In genomic region chr2:233062447-233062842, GRCh38 we compare ENCODE assay signal across 11 cellular contexts. TPM values are rescaled to one million over a fixed set of nuclear protein-coding genes. Genes with fewer than 3 reads are reported as not detected.
DNase-seq lines count a peak whose midpoint lies in the region; ATAC-seq and TF ChIP-seq lines count a peak whose summit lies in the region.
"Had no signal": no experiment of that assay in that cellular context is flagged by ENCODE, and none has a peak within 500 bp of the region (broad histone marks: within the 10 kb centered on the region; RNA-seq: fewer than 3 reads in every experiment).

No MANE protein-coding gene starts in this region.

- no peaks in the 10 kb centered on the region for H3K27me3 Mint-ChIP-seq in activated B cell treated with CpG ODN at 0.5 μM for 24 hours

- intact Hi-C loops in activated B cell treated with CpG ODN at 0.5 μM for 24 hours (cut with micrococcal nuclease) (loop anchor here (5.0 to 10.0 kb wide), 3 partner anchors 295 to 355 kb away; no protein-coding TSS in a partner anchor), heart right ventricle (cut with DNase I) (no loop called here)

- H3K27me3 ChIP-seq in heart right ventricle (no peaks in the 10 kb centered on the region), skeletal muscle tissue (ENCODE audit: control insufficient read depth in 3 of 3, insufficient read depth in 3 of 3, low read length in 3 of 3) (no peaks in the 10 kb centered on the region)

- H3K9me3 Mint-ChIP-seq in activated B cell treated with CpG ODN at 0.5 μM for 24 hours = no peaks in the 10 kb centered on the region
- H3K9me3 Mint-ChIP-seq: nephron had no signal

- CTCF ChIA-PET in activated B cell treated with CpG ODN at 0.5 μM for 24 hours (lab: Charles Lee) = interaction anchor here (3.0 kb wide), 1 partner anchor 38 kb away, joined by 22 read pairs; no protein-coding TSS in a partner anchor

- H3K4me1 Mint-ChIP-seq in activated B cell treated with CpG ODN at 0.5 μM for 24 hours = peaks cover 71% of the 10 kb centered on the region
- H3K4me1 Mint-ChIP-seq: nephron had no signal

- H3K4me3 Mint-ChIP-seq in activated B cell treated with CpG ODN at 0.5 μM for 24 hours = peak overlapping the region; percentile 96
- H3K4me3 Mint-ChIP-seq: nephron had no signal

- TF ChIP-seq CTCF in GM12875 (IDR thresholded peaks at IDR 0.05; ENCODE audit: borderline replicate concordance, insufficient read depth, low read depth, low read length) (no peak), activated B cell treated with CpG ODN at 0.5 μM for 24 hours (IDR thresholded peaks at IDR 0.05) (no peak), heart right ventricle (IDR thresholded peaks at IDR 0.05) (no peak)

- peak overlapping the region; percentile 87 for H3K27ac Mint-ChIP-seq in activated B cell treated with CpG ODN at 0.5 μM for 24 hours

- peak overlapping the region; percentile 53 for H3K4me3 ChIP-seq in GM12875 (ENCODE audit: low read depth, low read length)
- peak overlapping the region in 8 of 10 donors; percentile 41 to 82 (median 60) for H3K4me3 ChIP-seq in heart right ventricle
- peak overlapping the region; percentile 13 to 66 (median 55) for H3K4me3 ChIP-seq in skeletal muscle tissue (ENCODE audit: low read length in 3 of 3)
- H3K4me3 ChIP-seq: SK-N-MC had no signal

- peak; percentile 15 for DNase-seq in activated B cell treated with CpG ODN at 0.5 μM for 24 hours
- no peak for DNase-seq in heart right ventricle
- DNase-seq in kidney tubule cell (ENCODE audit: low spot score) = no peak
- no peak for DNase-seq in OCI-M1 (lab: John Stamatoyannopoulos, UW)
- DNase-seq: NCI-H2107 had no signal

- POLR2A ChIA-PET in activated B cell treated with CpG ODN at 0.5 μM for 24 hours (lab: Charles Lee) = interaction anchor here (0.7 to 7.6 kb wide), 7 partner anchors 9 to 277 kb away, joined by 3 to 308 read pairs (median 87); no protein-coding TSS in a partner anchor

- H3K4me1 ChIP-seq in heart right ventricle (peaks cover 11 to 74% (median 37%) of the 10 kb centered on the region in 9 donors), skeletal muscle tissue (ENCODE audit: control insufficient read depth in 3 of 3, insufficient read depth in 3 of 3, low read length in 3 of 3) (peaks cover 24 to 36% (median 34%) of the 10 kb centered on the region in 3 donors)

- peaks cover 58% of the 10 kb centered on the region for H3K36me3 Mint-ChIP-seq in activated B cell treated with CpG ODN at 0.5 μM for 24 hours (ENCODE audit: low read depth)

- peak overlapping the region in 1 of 3 donors; percentile 45 for H3K9ac ChIP-seq in skeletal muscle tissue (ENCODE audit: low read depth in 1 of 3, low read length in 3 of 3)

- peaks cover 0 to 22% (median 0%) of the 10 kb centered on the region in 9 donors for H3K36me3 ChIP-seq in heart right ventricle
- no peaks in the 10 kb centered on the region for H3K36me3 ChIP-seq in skeletal muscle tissue (ENCODE audit: control insufficient read depth in 3 of 3, insufficient read depth in 3 of 3, low read length in 3 of 3)

- H3K27ac ChIP-seq in heart right ventricle (peak overlapping the region; percentile 25 to 98 (median 88)), skeletal muscle tissue (ENCODE audit: low read depth, low read length) (no peak overlapping the region)
- H3K27ac ChIP-seq: SK-N-MC had no signal

- 45 to 61% methylated on average over 4 of the region's 4 CpGs for WGBS in heart right ventricle, 2 donors

- no peak for ATAC-seq in activated B cell treated with CpG ODN at 0.5 μM for 24 hours (ENCODE audit: low read depth)
- peak in 6 of 8 donors; percentile 8 to 37 (median 24) for ATAC-seq in heart right ventricle
- no peak for ATAC-seq in HG03442 (IDR thresholded peaks at IDR 0.05; ENCODE audit: unreplicated experiment)
- no peak for ATAC-seq in GM21381 (IDR thresholded peaks at IDR 0.05; ENCODE audit: unreplicated experiment)

- H3K9me3 ChIP-seq in heart right ventricle (no peaks in the 10 kb centered on the region), skeletal muscle tissue (ENCODE audit: control insufficient read depth in 3 of 3, low read length in 3 of 3) (no peaks in the 10 kb centered on the region)

RNA-seq across cellular contexts. Expression of gene INPP5D, which starts 2.3 kb away (rescaled TPM):
- 247 and 275 TPM in 2 replicates for total RNA-seq in activated B cell treated with CpG ODN at 0.5 μM for 24 hours
- total RNA-seq in heart right ventricle = 10 to 100 TPM in 1 of 10 donors, 1 to 10 TPM in 9; 2.9 to 17.2 (median 5.7) TPM
- 1 to 10 TPM; 3.6 to 7.5 TPM for polyA plus RNA-seq in heart right ventricle
- total RNA-seq in skeletal muscle tissue = 8.4 TPM

RNA-seq across cellular contexts. Expression of gene NEU2, which starts 30.0 kb away (rescaled TPM):
- total RNA-seq in activated B cell treated with CpG ODN at 0.5 μM for 24 hours = not detected in 2 replicates
- total RNA-seq in heart right ventricle = not detected
- not detected for polyA plus RNA-seq in heart right ventricle
- total RNA-seq in skeletal muscle tissue = not detected

RNA-seq across cellular contexts. Expression of gene NGEF, which starts 49.4 kb away (rescaled TPM):
- total RNA-seq in activated B cell treated with CpG ODN at 0.5 μM for 24 hours (not detected in 2 replicates), heart right ventricle (under 1 TPM in 7 of 10 donors, not detected in 3; 0.27 to 0.75 (median 0.62) TPM), skeletal muscle tissue (2.6 TPM)
- polyA plus RNA-seq in heart right ventricle = under 1 TPM; 0.42 to 0.44 TPM

Comparison
In these comparisons a context has a peak if more than half of its experiments do, and no peak if none do; other contexts are left out.
1. ATAC-seq: peak in heart right ventricle (6 of 8); none in activated B cell treated with CpG ODN at 0.5 μM for 24 hours (single experiment), HG03442 (single experiment) and GM21381 (single experiment).
2. RNA of gene INPP5D, which starts 2.3 kb away (total RNA-seq): 247 to 275 TPM in activated B cell treated with CpG ODN at 0.5 μM for 24 hours; 8.4 TPM in skeletal muscle tissue (single experiment) and 2.9 to 17.2 TPM in heart right ventricle; every median in the first group is over 10 times any median in the second.
3. Peak in every context shown above with its lines, with median percentiles within 50 percentile points of each other: H3K4me3 ChIP-seq.